ENCODE assay signal across 15 cellular contexts in the genomic region with DNA sequence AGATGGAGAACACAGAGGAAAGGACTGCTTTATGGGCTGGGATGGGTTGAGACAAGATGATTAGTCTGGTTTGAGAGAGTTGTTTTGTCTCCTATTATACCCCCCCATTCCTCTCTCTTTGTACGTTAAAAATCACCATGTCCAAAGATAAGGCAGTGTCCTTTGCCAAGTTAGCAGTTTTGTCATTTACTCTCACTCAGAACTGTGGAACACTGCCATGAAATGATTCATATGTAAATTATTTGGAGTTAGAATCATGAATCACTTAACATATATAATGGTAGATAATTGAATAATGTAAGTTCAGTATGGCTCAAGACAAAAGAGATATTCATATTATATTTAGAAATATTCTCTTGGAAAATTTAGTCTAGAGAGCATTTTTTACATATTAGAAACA.
A peak's percentile ranks its signal among the peaks of the same experiment; 100 is the strongest.
DNase-seq lines count a peak whose midpoint lies in the region; ATAC-seq and TF ChIP-seq lines count a peak whose summit lies in the region.
"Had no signal": no experiment of that assay in that cellular context is flagged by ENCODE, and none has a peak within 500 bp of the region (broad histone marks: within the 10 kb centered on the region; RNA-seq: fewer than 3 reads in every experiment).

No MANE protein-coding gene starts in this region.

- H3K27ac ChIP-seq in breast epithelium: no peak overlapping the region
- peak overlapping the region; percentile 19 for H3K27ac ChIP-seq in SJSA1

- no peak for TF ChIP-seq CTCF in MCF 10A (IDR thresholded peaks at IDR 0.05; ENCODE audit: unreplicated experiment)
- TF ChIP-seq CTCF in breast epithelium (IDR thresholded peaks at IDR 0.05): no peak
- TF ChIP-seq CTCF in epithelial cell of esophagus (IDR thresholded peaks at IDR 0.05; ENCODE audit: insufficient read depth, low read depth, low read length, missing control alignments): no peak
- TF ChIP-seq CTCF in retinal pigment epithelial cell (conservative IDR thresholded peaks at IDR 0.05; ENCODE audit: low read depth, low read length): no peak
- TF ChIP-seq CTCF in GM13976 (IDR thresholded peaks at IDR 0.05; ENCODE audit: borderline replicate concordance, control extremely low read depth, extremely low read depth, insufficient read depth, missing control alignments): no peak

- no peaks in the 10 kb centered on the region for H3K4me1 ChIP-seq in breast epithelium
- peaks cover 65% of the 10 kb centered on the region for H3K4me1 ChIP-seq in SJSA1 (replicated peaks)

- H3K36me3 Mint-ChIP-seq in MCF 10A (ENCODE audit: insufficient read depth, unreplicated experiment): no peaks in the 10 kb centered on the region
- no peaks in the 10 kb centered on the region for H3K36me3 Mint-ChIP-seq in activated CD8-positive, alpha-beta T cell treated with anti-CD3 and anti-CD28 coated beads, Interleukin-2, amount 10 ng/mL, durations not matched to agents 7 days and 5 days (ENCODE audit: low read depth)

- H3K27ac Mint-ChIP-seq in MCF 10A (ENCODE audit: low read depth, unreplicated experiment): no peak overlapping the region
- no peak overlapping the region for H3K27ac Mint-ChIP-seq in activated CD8-positive, alpha-beta T cell treated with anti-CD3 and anti-CD28 coated beads, Interleukin-2, amount 10 ng/mL, durations not matched to agents 7 days and 5 days
- H3K27ac Mint-ChIP-seq: activated naive CD4-positive, alpha-beta T cell treated with anti-CD3 and anti-CD28 coated beads for 36 hours; progenitor cell of endocrine pancreas had no signal

- H3K9me3 Mint-ChIP-seq in MCF 10A (ENCODE audit: unreplicated experiment): no peaks in the 10 kb centered on the region
- H3K9me3 Mint-ChIP-seq in activated CD8-positive, alpha-beta T cell treated with anti-CD3 and anti-CD28 coated beads, Interleukin-2, amount 10 ng/mL, durations not matched to agents 7 days and 5 days (ENCODE audit: insufficient read depth): no peaks in the 10 kb centered on the region
- H3K9me3 Mint-ChIP-seq: activated naive CD4-positive, alpha-beta T cell treated with anti-CD3 and anti-CD28 coated beads for 36 hours had no signal

- intact Hi-C loops in MCF 10A (cut with micrococcal nuclease): no loop called here
- intact Hi-C loops in breast epithelium (cut with DNase I; ENCODE audit: low total_unique reads): no loop called here

- in situ Hi-C loops in GM13976 (cut with MboI; ENCODE audit: low sequenced_read_pairs, unreplicated experiment): no loop called here

- no peak for TF ChIP-seq POLR2A in breast epithelium (IDR thresholded peaks at IDR 0.05)

- no peaks in the 10 kb centered on the region for H3K36me3 ChIP-seq in breast epithelium
- no peaks in the 10 kb centered on the region for H3K36me3 ChIP-seq in SJSA1
- H3K36me3 ChIP-seq: thoracic aorta had no signal

- no peak overlapping the region for H3K4me3 ChIP-seq in breast epithelium
- H3K4me3 ChIP-seq in SJSA1: no peak overlapping the region
- no peak overlapping the region for H3K4me3 ChIP-seq in epithelial cell of esophagus (ENCODE audit: low read length)
- H3K4me3 ChIP-seq in retinal pigment epithelial cell (ENCODE audit: low read length): no peak overlapping the region
- H3K4me3 ChIP-seq: thoracic aorta had no signal

- H3K27me3 ChIP-seq in breast epithelium (no peaks in the 10 kb centered on the region), SJSA1 (replicated peaks) (no peaks in the 10 kb centered on the region)

- DNase-seq in MCF 10A (ENCODE audit: unreplicated experiment) (peak; percentile 80), breast epithelium (ENCODE audit: low spot score in 2 of 2) (no peak), SJSA1 (ENCODE audit: low read depth in 1 of 2, low spot score in 2 of 2) (peak in 1 of 2 experiments; percentile 51), epithelial cell of esophagus (ENCODE audit: low read depth) (peak; percentile 76), retinal pigment epithelial cell (ENCODE audit: low read depth) (peak; percentile 41), GM13976 (ENCODE audit: low spot score) (no peak)
- DNase-seq in activated CD8-positive, alpha-beta T cell treated with anti-CD3 and anti-CD28 coated beads, Interleukin-2, amount 10 ng/mL, durations not matched to agents 7 days and 5 days: no peak
- DNase-seq: activated naive CD4-positive, alpha-beta T cell treated with anti-CD3 and anti-CD28 coated beads for 36 hours; foreskin melanocyte; KBM-7; NCI-H187; NCI-H774 had no signal

- H3K27me3 Mint-ChIP-seq in MCF 10A (ENCODE audit: insufficient read depth, unreplicated experiment): no peaks in the 10 kb centered on the region
- peaks cover 16% of the 10 kb centered on the region for H3K27me3 Mint-ChIP-seq in activated CD8-positive, alpha-beta T cell treated with anti-CD3 and anti-CD28 coated beads, Interleukin-2, amount 10 ng/mL, durations not matched to agents 7 days and 5 days (ENCODE audit: low read depth)
- H3K27me3 Mint-ChIP-seq: progenitor cell of endocrine pancreas had no signal

- CTCF ChIA-PET in MCF 10A (lab: Yijun Ruan, JAX): interaction anchor here (2.1 to 3.3 kb wide), 3 partner anchors 12 to 219 kb away, joined by 11 to 39 read pairs (median 16); no protein-coding TSS in a partner anchor
- CTCF ChIA-PET in activated CD8-positive, alpha-beta T cell treated with anti-CD3 and anti-CD28 coated beads, Interleukin-2, amount 10 ng/mL, durations not matched to agents 7 days and 5 days (lab: Charles Lee): no interaction called here

- no peak overlapping the region for H3K4me3 Mint-ChIP-seq in MCF 10A (ENCODE audit: unreplicated experiment)
- no peak overlapping the region for H3K4me3 Mint-ChIP-seq in activated CD8-positive, alpha-beta T cell treated with anti-CD3 and anti-CD28 coated beads, Interleukin-2, amount 10 ng/mL, durations not matched to agents 7 days and 5 days
- H3K4me3 Mint-ChIP-seq: activated naive CD4-positive, alpha-beta T cell treated with anti-CD3 and anti-CD28 coated beads for 36 hours had no signal

- H3K4me1 Mint-ChIP-seq in MCF 10A (ENCODE audit: insufficient read depth, unreplicated experiment): peaks cover 24% of the 10 kb centered on the region
- H3K4me1 Mint-ChIP-seq in activated CD8-positive, alpha-beta T cell treated with anti-CD3 and anti-CD28 coated beads, Interleukin-2, amount 10 ng/mL, durations not matched to agents 7 days and 5 days (ENCODE audit: low read depth): no peaks in the 10 kb centered on the region

- BruUV-seq in MCF 10A (replicated peaks; lab: Mats Ljungman, UMichigan): no TSS peak

- H3K9me3 ChIP-seq in breast epithelium (no peaks in the 10 kb centered on the region), SJSA1 (replicated peaks) (no peaks in the 10 kb centered on the region)
- H3K9me3 ChIP-seq: thoracic aorta had no signal

- POLR2A ChIA-PET in MCF 10A (lab: Yijun Ruan, JAX): no interaction called here
- POLR2A ChIA-PET in activated CD8-positive, alpha-beta T cell treated with anti-CD3 and anti-CD28 coated beads, Interleukin-2, amount 10 ng/mL, durations not matched to agents 7 days and 5 days (lab: Charles Lee): no interaction called here

- no peak for ATAC-seq in HG03097 (IDR thresholded peaks at IDR 0.05; ENCODE audit: low FRiP score, unreplicated experiment)
- no peak for ATAC-seq in activated CD8-positive, alpha-beta T cell treated with anti-CD3 and anti-CD28 coated beads, Interleukin-2, amount 10 ng/mL, durations not matched to agents 7 days and 5 days

Comparison
In these comparisons a context has a peak if more than half of its experiments do, and no peak if none do; other contexts are left out.
1. DNase-seq: peak in MCF 10A (single experiment), epithelial cell of esophagus (single experiment) and retinal pigment epithelial cell (single experiment); none in breast epithelium (0 of 2), GM13976 (single experiment) and activated CD8-positive, alpha-beta T cell treated with anti-CD3 and anti-CD28 coated beads, Interleukin-2, amount 10 ng/mL, durations not matched to agents 7 days and 5 days (single experiment).